27 cellular contexts compared by ENCODE assay signal in genomic region chr19:52670046-52670445, GRCh38. TPM values are rescaled to one million over a fixed set of nuclear protein-coding genes. Genes with fewer than 3 reads are reported as not detected.
DNase-seq lines count a peak whose midpoint lies in the region; ATAC-seq and TF ChIP-seq lines count a peak whose summit lies in the region.
"Had no signal": no experiment of that assay in that cellular context is flagged by ENCODE, and none has a peak within 500 bp of the region (broad histone marks: within the 10 kb centered on the region; RNA-seq: fewer than 3 reads in every experiment).

No MANE protein-coding gene starts in this region.

- H3K9me3 ChIP-seq in Caco-2 (no peaks in the 10 kb centered on the region; the same call in 1 of the 2 replicates), HEK293 (ENCODE audit: control insufficient read depth, insufficient read depth, low read depth, low read length) (no peaks in the 10 kb centered on the region), mammary epithelial cell (replicated peaks; ENCODE audit: insufficient read depth, low read length) (peaks cover 8% of the 10 kb centered on the region), aorta (ENCODE audit: control insufficient read depth, low read length) (no peaks in the 10 kb centered on the region)
- H3K9me3 ChIP-seq: esophagus muscularis mucosa, gastroesophageal sphincter, tibial artery had no signal

- H2AFZ ChIP-seq in mammary epithelial cell (ENCODE audit: low read depth, low read length) = no peak overlapping the region

- H3K36me3 Mint-ChIP-seq in Caco-2 (ENCODE audit: insufficient read depth, unreplicated experiment) = peaks cover 44% of the 10 kb centered on the region

- WGBS in mammary epithelial cell (ENCODE audit: low coverage, missing lambda C conversion rate) = 51% methylated on average over 4 of the region's 4 CpGs
- WGBS in aorta, 2 donors = 94 to 97% methylated on average over 4 of the region's 4 CpGs

- CTCF ChIA-PET in Caco-2 (lab: Charles Lee) = no interaction called here
- CTCF ChIA-PET in HEK293 (lab: Yijun Ruan, JAX) = no interaction called here
- CTCF ChIA-PET in mammary epithelial cell (lab: Charles Lee; ENCODE audit: low non-redundant PET) = no interaction called here

- in situ Hi-C loops in mammary epithelial cell (cut with MboI; ENCODE audit: low sequenced_read_pairs in 2 of 2) = no loop called here

- H3K4me1 ChIP-seq in Caco-2 (no peaks in the 10 kb centered on the region), HEK293 (ENCODE audit: control insufficient read depth, insufficient read depth, low read length) (no peaks in the 10 kb centered on the region), mammary epithelial cell (ENCODE audit: insufficient read depth, low read length) (peaks cover 7% of the 10 kb centered on the region), aorta (ENCODE audit: control insufficient read depth in 1 of 2, insufficient read depth in 2 of 2, low read length in 2 of 2) (peaks cover 2 to 3% of the 10 kb centered on the region in 2 donors)

- H3K4me2 ChIP-seq in mammary epithelial cell (ENCODE audit: insufficient read depth, low read depth, low read length) = no peak overlapping the region

- H4K20me1 ChIP-seq in mammary epithelial cell (ENCODE audit: insufficient read depth, low read length) = no peaks in the 10 kb centered on the region

- H3K27ac ChIP-seq in HEK293 (ENCODE audit: extremely low read depth, low read depth, low read length) (no peak overlapping the region), mammary epithelial cell (ENCODE audit: insufficient read depth, low read depth, low read length) (peak overlapping the region; percentile 53), aorta (ENCODE audit: low read depth in 1 of 2, low read length in 2 of 2) (no peak overlapping the region)
- H3K27ac ChIP-seq: dorsolateral prefrontal cortex, esophagus muscularis mucosa, gastroesophageal sphincter, tibial artery had no signal

- H3K27me3 ChIP-seq in Caco-2 (replicated peaks; ENCODE audit: control insufficient read depth, insufficient read depth, low read length) (no peaks in the 10 kb centered on the region), mammary epithelial cell (ENCODE audit: insufficient read depth, low read length) (no peaks in the 10 kb centered on the region), aorta (ENCODE audit: control insufficient read depth in 1 of 2, insufficient read depth in 2 of 2, low read length in 1 of 2) (no peaks in the 10 kb centered on the region)
- H3K27me3 ChIP-seq: dorsolateral prefrontal cortex, esophagus muscularis mucosa, gastroesophageal sphincter, tibial artery had no signal

- no peak overlapping the region for H3K9ac ChIP-seq in mammary epithelial cell (ENCODE audit: insufficient read depth, low read length)

- POLR2A ChIA-PET in Caco-2 (lab: Charles Lee) (no interaction called here), HEK293 (lab: Yijun Ruan, JAX) (no interaction called here)

- no peaks in the 10 kb centered on the region for H3K36me3 ChIP-seq in Caco-2 (ENCODE audit: control insufficient read depth, insufficient read depth, low read length)
- H3K36me3 ChIP-seq in HEK293 (ENCODE audit: control insufficient read depth in 2 of 2, insufficient read depth in 1 of 2, low read length in 2 of 2) = peaks cover 0 to 4% of the 10 kb centered on the region in 2 experiments; a peak in 1 of 3 replicates
- H3K36me3 ChIP-seq in mammary epithelial cell (ENCODE audit: insufficient read depth, low read length) = peaks cover 8% of the 10 kb centered on the region
- no peaks in the 10 kb centered on the region for H3K36me3 ChIP-seq in aorta (ENCODE audit: control insufficient read depth in 1 of 2, insufficient read depth in 2 of 2, low read length in 1 of 2)

- TF ChIP-seq CTCF in Caco-2 (IDR thresholded peaks at IDR 0.05; ENCODE audit: insufficient read depth in 1 of 2, low read depth in 1 of 2, low read length in 1 of 2, severe bottlenecking in 1 of 2, unreplicated experiment in 1 of 2) (no peak), HEK293 (tag by site-specific recombination; IDR thresholded peaks at IDR 0.05) (no peak), mammary epithelial cell (conservative IDR thresholded peaks at IDR 0.05 in 1 of 2, IDR thresholded peaks at IDR 0.05 in 1 of 2; ENCODE audit: extremely low read depth in 1 of 2, insufficient read depth in 1 of 2, low read depth in 1 of 2, low read length in 2 of 2) (no peak)

- BruUV-seq in Caco-2 (replicated peaks; lab: Mats Ljungman, UMichigan) (no TSS peak), mammary epithelial cell (replicated peaks; lab: Mats Ljungman, UMichigan) (no TSS peak)

- no peak overlapping the region for H3K4me3 ChIP-seq in Caco-2 (ENCODE audit: low read depth, low read length)
- no peak overlapping the region for H3K4me3 ChIP-seq in HEK293 (ENCODE audit: low read depth, low read length)
- H3K4me3 ChIP-seq in mammary epithelial cell (replicated peaks in 1 of 3; ENCODE audit: insufficient read depth in 1 of 3, low read depth in 2 of 3, low read length in 3 of 3) = no peak overlapping the region
- no peak overlapping the region for H3K4me3 ChIP-seq in aorta (ENCODE audit: low read length in 2 of 2)
- H3K4me3 ChIP-seq: dorsolateral prefrontal cortex, esophagus muscularis mucosa, gastroesophageal sphincter, tibial artery had no signal

- intact Hi-C loops in Caco-2 (cut with micrococcal nuclease; ENCODE audit: unreplicated experiment) (no loop called here), mammary epithelial cell (cut with micrococcal nuclease) (no loop called here), aorta (cut with DNase I) (no loop called here)

- peak overlapping the region; percentile 23 for H3K27ac Mint-ChIP-seq in Caco-2 (ENCODE audit: unreplicated experiment)
- H3K27ac Mint-ChIP-seq: activated CD4-positive, alpha-beta T cell treated with anti-CD3 and anti-CD28 coated beads, Interleukin-2, amount 10 ng/mL, durations not matched to agents 7 days and 5 days; CD4-positive, CD25-positive, alpha-beta regulatory T cell; HFFc6; nephron had no signal

- DNase-seq in Caco-2 (peak; percentile 19 to 46), mammary epithelial cell (peak; percentile 95), kidney tubule cell (ENCODE audit: low spot score) (peak; percentile 92), aorta (no peak), GOT3 (lab: John Stamatoyannopoulos, UW) (no peak), HK-2 (ENCODE audit: unreplicated experiment) (no peak)
- DNase-seq: activated CD4-positive, alpha-beta T cell treated with anti-CD3 and anti-CD28 coated beads, Interleukin-2, amount 10 ng/mL, durations not matched to agents 7 days and 5 days; activated effector memory CD4-positive, alpha-beta T cell treated with anti-CD3 and anti-CD28 coated beads, Interleukin-2, amount 50 U/mL, for 16 hours; amygdala; CD4-positive, CD25-positive, alpha-beta regulatory T cell; central memory CD4-positive, alpha-beta T cell; DMS79; dorsolateral prefrontal cortex; HFFc6; mesenchymal stem cell; MM.1S; NCI-H1436 treated with DMSO at 0.1 percent for 48 hours; NCI-H526; Right ventricle myocardium superior; stimulated activated naive CD4-positive, alpha-beta T cell; SW 1271; tibial artery had no signal

- H3K9me3 Mint-ChIP-seq in Caco-2 (ENCODE audit: unreplicated experiment) = peaks cover 19% of the 10 kb centered on the region
- H3K9me3 Mint-ChIP-seq: HFFc6 had no signal

- ATAC-seq in aorta (ENCODE audit: low FRiP score) (no peak), HG02678 (IDR thresholded peaks at IDR 0.05; ENCODE audit: unreplicated experiment) (no peak)
- ATAC-seq: gastroesophageal sphincter had no signal

- peaks cover 68% of the 10 kb centered on the region for H3K79me2 ChIP-seq in mammary epithelial cell (ENCODE audit: insufficient read depth, low read length)

- peaks cover 7% of the 10 kb centered on the region for H3K4me1 Mint-ChIP-seq in Caco-2 (ENCODE audit: low read depth, unreplicated experiment)

- no peak overlapping the region for H3K4me3 Mint-ChIP-seq in Caco-2 (ENCODE audit: unreplicated experiment)
- H3K4me3 Mint-ChIP-seq: activated CD4-positive, alpha-beta T cell treated with anti-CD3 and anti-CD28 coated beads, Interleukin-2, amount 10 ng/mL, durations not matched to agents 7 days and 5 days; HFFc6; nephron had no signal

- dilution Hi-C loops in mammary epithelial cell (cut with HindIII; ENCODE audit: low sequenced_read_pairs) = no loop called here

- H3K27me3 Mint-ChIP-seq in Caco-2 (ENCODE audit: insufficient read depth, unreplicated experiment) = no peaks in the 10 kb centered on the region
- H3K27me3 Mint-ChIP-seq: activated CD4-positive, alpha-beta T cell treated with anti-CD3 and anti-CD28 coated beads, Interleukin-2, amount 10 ng/mL, durations not matched to agents 7 days and 5 days; CD4-positive, CD25-positive, alpha-beta regulatory T cell had no signal

RNA-seq across cellular contexts. Expression of gene ZNF83, which starts 31.9 kb away (rescaled TPM):
- 36.8 and 39.4 TPM in 2 replicates for total RNA-seq in Caco-2 (2022)
- total RNA-seq in mammary epithelial cell = 10 to 100 TPM; 54.7 to 59.7 TPM
- 17.4 TPM for polyA plus RNA-seq in mammary epithelial cell
- polyA minus RNA-seq in mammary epithelial cell = 30.6 TPM
- 10 to 100 TPM; 51.3 to 78.7 TPM for total RNA-seq in aorta
- polyA plus RNA-seq in aorta = 100 to 1,000 TPM in 1 of 2 donors, 10 to 100 TPM in 1; 38.4 to 144 TPM

Comparison
In these comparisons a context has a peak if more than half of its experiments do, and no peak if none do; other contexts are left out.
1. DNase-seq: peak in Caco-2 (2 of 2), mammary epithelial cell (single experiment) and kidney tubule cell (single experiment); none in aorta (0 of 2), GOT3 (single experiment) and HK-2 (single experiment).